14 cellular contexts compared by ENCODE assay signal in the genomic region with DNA sequence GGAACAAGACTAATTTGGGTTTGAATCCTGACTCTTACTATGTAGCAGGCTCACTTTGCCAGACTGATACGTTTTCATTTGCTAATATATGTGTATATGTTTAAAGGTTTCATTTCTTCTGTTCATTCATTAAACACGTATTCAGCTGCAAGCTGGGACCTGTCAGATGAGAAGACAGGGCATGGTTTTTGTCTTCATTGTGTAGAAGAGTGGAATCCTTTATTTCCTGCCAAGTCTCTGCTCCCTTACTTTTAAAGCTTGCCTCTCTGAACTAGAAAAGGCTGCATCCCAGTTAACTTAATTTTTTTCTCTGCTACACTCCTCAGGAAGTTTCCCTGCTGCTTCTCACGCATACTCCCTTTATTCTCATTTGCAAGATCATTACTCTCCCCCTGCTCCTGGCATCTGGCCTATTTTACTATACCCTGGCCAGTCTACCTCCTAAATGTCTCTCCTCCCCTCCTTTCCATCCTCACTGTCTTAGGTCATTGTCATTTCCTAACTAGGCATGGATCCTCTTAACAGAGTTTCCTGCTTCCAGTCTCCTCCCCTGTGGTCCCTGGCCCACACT.
DNase-seq lines count a peak whose midpoint lies in the region; ATAC-seq, FAIRE-seq and TF ChIP-seq lines count a peak whose summit lies in the region.
"Had no signal": no experiment of that assay in that cellular context is flagged by ENCODE, and none has a peak within 500 bp of the region (broad histone marks: within the 10 kb centered on the region; RNA-seq: fewer than 3 reads in every experiment).

No MANE protein-coding gene starts in this region.

- FAIRE-seq in H1 (lab: Jason Lieb, UNC) (no peak), D721Med (lab: Jason Lieb, UNC) (no peak)

- H3K9me3 ChIP-seq in NT2/D1 (ENCODE audit: insufficient read depth, low read length) (no peaks in the 10 kb centered on the region), H1 (ENCODE audit: insufficient read depth in 2 of 2, low read depth in 1 of 2, low read length in 1 of 2) (no peaks in the 10 kb centered on the region), neural progenitor cell (ENCODE audit: low read depth) (no peaks in the 10 kb centered on the region), vagina (no peaks in the 10 kb centered on the region)
- H3K9me3 ChIP-seq: BE2C had no signal

- CTCF ChIA-PET in H1 (lab: Charles Lee; ENCODE audit: partially characterized antibody), result interaction anchor here (0.8 to 3.0 kb wide), 8 partner anchors 9 to 229 kb away, joined by 3 to 12 read pairs (median 4); no protein-coding TSS in a partner anchor
- CTCF ChIA-PET in activated CD4-positive, alpha-beta T cell treated with anti-CD3 and anti-CD28 coated beads for 36 hours (lab: Charles Lee), result no interaction called here

- H4K8ac ChIP-seq in H1 (ENCODE audit: extremely low read depth, insufficient read depth, low read length), result no peak overlapping the region

- no peak overlapping the region for H4K91ac ChIP-seq in H1 (replicated peaks; ENCODE audit: insufficient read length, low read length)

- H2BK120ac ChIP-seq in H1 (replicated peaks; ENCODE audit: low read depth, low read length), result no peak overlapping the region

- no peak for TF ChIP-seq EP300 in H1 (IDR thresholded peaks at IDR 0.05; ENCODE audit: borderline replicate concordance in 1 of 2, low read depth in 2 of 2, low read length in 2 of 2)

- H2BK15ac ChIP-seq in H1 (ENCODE audit: low read length), result no peak overlapping the region

- no peak overlapping the region for H3K14ac ChIP-seq in H1 (ENCODE audit: insufficient read length)

- peaks cover 13% of the 10 kb centered on the region for H3K9me3 Mint-ChIP-seq in neural progenitor cell
- peaks cover 4% of the 10 kb centered on the region for H3K9me3 Mint-ChIP-seq in activated CD4-positive, alpha-beta T cell treated with anti-CD3 and anti-CD28 coated beads for 36 hours (ENCODE audit: low read depth)

- H3K23ac ChIP-seq in H1 (ENCODE audit: insufficient read length), result no peak overlapping the region

- no peak for ATAC-seq in activated CD4-positive, alpha-beta T cell treated with anti-CD3 and anti-CD28 coated beads for 36 hours
- ATAC-seq: HCT116 had no signal

- H3K79me2 ChIP-seq in H1 (ENCODE audit: control insufficient read depth in 1 of 2, insufficient read depth in 2 of 2, low read length in 2 of 2) (no peaks in the 10 kb centered on the region), neural progenitor cell (ENCODE audit: low read depth) (no peaks in the 10 kb centered on the region)

- H3K9ac ChIP-seq in NT2/D1 (ENCODE audit: insufficient read length, low read depth) (no peak overlapping the region), H1 (replicated peaks in 1 of 4; ENCODE audit: extremely low read depth in 1 of 4, low read depth in 3 of 4, low read length in 3 of 4) (no peak overlapping the region), neural progenitor cell (no peak overlapping the region)

- no peaks in the 10 kb centered on the region for H3K79me1 ChIP-seq in H1 (ENCODE audit: low read depth, low read length)

- H3K27ac ChIP-seq in H1 (ENCODE audit: low read depth, low read length), result no peak overlapping the region
- no peak overlapping the region for H3K27ac ChIP-seq in neural progenitor cell
- H3K27ac ChIP-seq in vagina, result no peak overlapping the region

- DNase-seq in NT2/D1 (ENCODE audit: low read depth, low spot score) (peak; percentile 42), H1 (ENCODE audit: low read depth in 1 of 2, low spot score in 2 of 2) (peak in 1 of 2 experiments; percentile 3), iPS DF 19.7 (ENCODE audit: low read depth, low spot score) (peak; percentile 42), neural progenitor cell (ENCODE audit: low spot score) (no peak), D721Med (ENCODE audit: insufficient read length, low spot score) (no peak), vagina (ENCODE audit: extremely low spot score in 2 of 2) (no peak)
- DNase-seq in activated CD4-positive, alpha-beta T cell treated with anti-CD3 and anti-CD28 coated beads for 36 hours, result no peak
- DNase-seq: BE2C; CD4-positive, alpha-beta memory T cell; MV-4-11; NCI-H1417 treated with DMSO at 0.1 percent for 48 hours; NCI-H2029 treated with DMSO at 0.1 percent for 48 hours; NCI-H524 had no signal

- H4K5ac ChIP-seq in H1 (ENCODE audit: insufficient read length, low read depth, low read length), result no peak overlapping the region

- peaks cover 48% of the 10 kb centered on the region for H3K4me1 Mint-ChIP-seq in neural progenitor cell
- no peaks in the 10 kb centered on the region for H3K4me1 Mint-ChIP-seq in activated CD4-positive, alpha-beta T cell treated with anti-CD3 and anti-CD28 coated beads for 36 hours
- H3K4me1 Mint-ChIP-seq: CD4-positive, alpha-beta memory T cell had no signal

- H3F3A ChIP-seq in neural progenitor cell (ENCODE audit: low read depth), result no peaks in the 10 kb centered on the region

- no peak for TF ChIP-seq RAD21 in H1 (IDR thresholded peaks at IDR 0.05 in 1 of 2, conservative IDR thresholded peaks at IDR 0.05 in 1 of 2; ENCODE audit: low read depth in 2 of 2, low read length in 2 of 2)

- H3K27ac Mint-ChIP-seq in neural progenitor cell, result peak overlapping the region; percentile 8
- no peak overlapping the region for H3K27ac Mint-ChIP-seq in activated CD4-positive, alpha-beta T cell treated with anti-CD3 and anti-CD28 coated beads for 36 hours

- no peaks in the 10 kb centered on the region for H3K36me3 ChIP-seq in NT2/D1 (ENCODE audit: insufficient read depth, insufficient read length, low read length)
- no peaks in the 10 kb centered on the region for H3K36me3 ChIP-seq in H1 (ENCODE audit: control insufficient read depth in 2 of 4, insufficient read depth in 4 of 4, low read length in 3 of 4)
- no peaks in the 10 kb centered on the region for H3K36me3 ChIP-seq in neural progenitor cell
- H3K36me3 ChIP-seq in vagina, result no peaks in the 10 kb centered on the region
- H3K36me3 ChIP-seq: BE2C had no signal

- no peaks in the 10 kb centered on the region for H3K36me3 Mint-ChIP-seq in neural progenitor cell
- no peaks in the 10 kb centered on the region for H3K36me3 Mint-ChIP-seq in activated CD4-positive, alpha-beta T cell treated with anti-CD3 and anti-CD28 coated beads for 36 hours (ENCODE audit: low read depth)
- H3K36me3 Mint-ChIP-seq: CD4-positive, alpha-beta memory T cell had no signal

- H3K23me2 ChIP-seq in H1 (ENCODE audit: low read depth, low read length), result no peaks in the 10 kb centered on the region

- H2AFZ ChIP-seq in H1 (ENCODE audit: low read length) (no peak overlapping the region), neural progenitor cell (replicated peaks) (no peak overlapping the region)

- TF ChIP-seq CTCF in H1 (IDR thresholded peaks at IDR 0.05; ENCODE audit: control extremely low read depth in 1 of 3, insufficient read depth in 1 of 3, low read depth in 1 of 3, low read length in 3 of 3), result no peak
- no peak for TF ChIP-seq CTCF in neural progenitor cell (IDR thresholded peaks at IDR 0.05)
- no peak for TF ChIP-seq CTCF in D721Med (IDR thresholded peaks at IDR 0.05; ENCODE audit: insufficient read depth, missing control alignments)
- no peak for TF ChIP-seq CTCF in vagina (IDR thresholded peaks at IDR 0.05)

- no peak for TF ChIP-seq POLR2A in H1 (IDR thresholded peaks at IDR 0.05; ENCODE audit: control extremely low read depth in 1 of 2, low read depth in 2 of 2, low read length in 2 of 2)
- no peak for TF ChIP-seq POLR2A in vagina (IDR thresholded peaks at IDR 0.05)

- no peak overlapping the region for H3K56ac ChIP-seq in H1 (replicated peaks; ENCODE audit: insufficient read length, low read depth, low read length)

- H3K4me3 ChIP-seq in NT2/D1 (ENCODE audit: insufficient read length, low read depth), result no peak overlapping the region
- no peak overlapping the region for H3K4me3 ChIP-seq in H1 (ENCODE audit: extremely low read depth in 1 of 4, insufficient read depth in 2 of 4, low read depth in 3 of 4, low read length in 4 of 4)
- H3K4me3 ChIP-seq in neural progenitor cell, result no peak overlapping the region
- H3K4me3 ChIP-seq in vagina, result no peak overlapping the region

- H3K4me1 ChIP-seq in NT2/D1 (ENCODE audit: insufficient read depth, insufficient read length) (no peaks in the 10 kb centered on the region), H1 (replicated peaks in 1 of 4; ENCODE audit: control insufficient read depth in 3 of 4, insufficient read depth in 4 of 4, low read length in 3 of 4) (peaks cover 0 to 5% (median 5%) of the 10 kb centered on the region in 4 experiments; a peak in 3 of 7 replicates), neural progenitor cell (peaks cover 16% of the 10 kb centered on the region), vagina (no peaks in the 10 kb centered on the region)
- H3K4me1 ChIP-seq: BE2C had no signal

- no peak overlapping the region for H2BK12ac ChIP-seq in H1 (ENCODE audit: low read depth, low read length)

- no peak overlapping the region for H2BK20ac ChIP-seq in H1 (ENCODE audit: low read length)

- intact Hi-C loops in activated CD4-positive, alpha-beta T cell treated with anti-CD3 and anti-CD28 coated beads for 36 hours (cut with DNase I, micrococcal nuclease), result no loop called here
- intact Hi-C loops in vagina (cut with DNase I), result no loop called here

- no peaks in the 10 kb centered on the region for H4K20me1 ChIP-seq in H1 (replicated peaks in 1 of 2; ENCODE audit: control insufficient read depth in 1 of 2, insufficient read depth in 2 of 2, low read length in 2 of 2)
- H4K20me1 ChIP-seq in neural progenitor cell (ENCODE audit: low read depth), result no peaks in the 10 kb centered on the region

- H3K4me2 ChIP-seq in H1 (ENCODE audit: insufficient read depth in 1 of 2, low read depth in 2 of 2, low read length in 2 of 2) (no peak overlapping the region), neural progenitor cell (no peak overlapping the region)

- no peak overlapping the region for H2AK5ac ChIP-seq in H1 (ENCODE audit: low read depth, low read length)

- H3K4ac ChIP-seq in H1 (replicated peaks; ENCODE audit: insufficient read length, low read depth, low read length), result no peak overlapping the region

- peaks cover 2% of the 10 kb centered on the region for H3K27me3 Mint-ChIP-seq in neural progenitor cell (ENCODE audit: insufficient read depth, low read depth)
- H3K27me3 Mint-ChIP-seq in activated CD4-positive, alpha-beta T cell treated with anti-CD3 and anti-CD28 coated beads for 36 hours, result peaks cover 20% of the 10 kb centered on the region

- H2BK5ac ChIP-seq in H1 (ENCODE audit: low read depth, low read length), result peak overlapping the region; percentile 55; the same call in 1 of the 2 replicates

- no peak overlapping the region for H3K4me3 Mint-ChIP-seq in neural progenitor cell
- H3K4me3 Mint-ChIP-seq in activated CD4-positive, alpha-beta T cell treated with anti-CD3 and anti-CD28 coated beads for 36 hours, result no peak overlapping the region
- H3K4me3 Mint-ChIP-seq: CD4-positive, alpha-beta memory T cell had no signal

- 42% methylated on average over 3 of the region's 3 CpGs; no CpG with 5 or more reads in 1 of the 2 experiments for WGBS in H1 (ENCODE audit: extremely low coverage in 1 of 2, insufficient coverage in 1 of 2, insufficient read length in 1 of 2, insufficient replicate concordance in 2 of 2, low coverage in 1 of 2, low lambda C conversion rate in 2 of 2, missing lambda C conversion rate in 1 of 2), 2 experiments

- H3K27me3 ChIP-seq in NT2/D1 (ENCODE audit: insufficient read depth, insufficient read length), result no peaks in the 10 kb centered on the region
- no peaks in the 10 kb centered on the region for H3K27me3 ChIP-seq in H1 (replicated peaks in 1 of 4; ENCODE audit: control insufficient read depth in 3 of 4, extremely low read depth in 1 of 4, insufficient read depth in 3 of 4, low read length in 3 of 4)
- H3K27me3 ChIP-seq in neural progenitor cell, result no peaks in the 10 kb centered on the region
- H3K27me3 ChIP-seq in vagina, result no peaks in the 10 kb centered on the region

- H3K18ac ChIP-seq in H1 (ENCODE audit: extremely low read depth, low read length), result no peak overlapping the region

- POLR2A ChIA-PET in H1 (lab: Charles Lee; ENCODE audit: partially characterized antibody), result no interaction called here
- POLR2A ChIA-PET in activated CD4-positive, alpha-beta T cell treated with anti-CD3 and anti-CD28 coated beads for 36 hours (lab: Charles Lee), result no interaction called here

Comparison
In these comparisons a context has a peak if more than half of its experiments do, and no peak if none do; other contexts are left out.
1. DNase-seq: peak in NT2/D1 (single experiment) and iPS DF 19.7 (single experiment); none in neural progenitor cell (single experiment), D721Med (single experiment), activated CD4-positive, alpha-beta T cell treated with anti-CD3 and anti-CD28 coated beads for 36 hours (single experiment) and vagina (0 of 2).